ENCODE assay signal across 14 cellular contexts in genomic region chr10:35390441-35390840, GRCh38. TPM values are rescaled to one million over a fixed set of nuclear protein-coding genes. Genes with fewer than 3 reads are reported as not detected.
DNase-seq lines count a peak whose midpoint lies in the region; ATAC-seq and TF ChIP-seq lines count a peak whose summit lies in the region.
"Had no signal": no experiment of that assay in that cellular context is flagged by ENCODE, and none has a peak within 500 bp of the region (broad histone marks: within the 10 kb centered on the region; RNA-seq: fewer than 3 reads in every experiment).

No MANE protein-coding gene starts in this region.

- peaks cover 52% of the 10 kb centered on the region for H3K36me3 Mint-ChIP-seq in CD4-positive, alpha-beta T cell (ENCODE audit: low read depth)

- intact Hi-C loops in CD4-positive, alpha-beta T cell (cut with DNase I, micrococcal nuclease): no loop called here
- intact Hi-C loops in psoas muscle (cut with DNase I): no loop called here
- intact Hi-C loops in uterus (cut with DNase I; ENCODE audit: low total_unique reads): no loop called here
- intact Hi-C loops in stomach (cut with DNase I; ENCODE audit: low total_unique reads): no loop called here

- 74 to 94% (median 83%) methylated on average over 1 of the region's 1 CpG for WGBS in psoas muscle, 3 donors
- WGBS in stomach, 5 donors: 91 to 100% (median 95%) methylated on average over 1 of the region's 1 CpG

- H3K9me3 ChIP-seq in BLaER1 (peaks cover 55% of the 10 kb centered on the region), psoas muscle (peaks cover 11% of the 10 kb centered on the region), uterus (no peaks in the 10 kb centered on the region), stomach (peaks cover 4 to 13% (median 8%) of the 10 kb centered on the region in 4 donors)
- H3K9me3 ChIP-seq in CD4-positive, alpha-beta T cell (ENCODE audit: control insufficient read depth, low read length): peaks cover 17% of the 10 kb centered on the region

- ATAC-seq in CD4-positive, alpha-beta T cell (ENCODE audit: poor library complexity): no peak
- ATAC-seq in psoas muscle (peak in 1 of 4 donors; percentile 31), GM21528 (IDR thresholded peaks at IDR 0.05; ENCODE audit: low FRiP score, unreplicated experiment) (no peak), left lobe of liver (no peak)
- ATAC-seq: A549, GM23338 had no signal

- peaks cover 38% of the 10 kb centered on the region for H4K20me1 ChIP-seq in BLaER1

- peaks cover 55% of the 10 kb centered on the region for H3K4me1 ChIP-seq in BLaER1
- H3K4me1 ChIP-seq in psoas muscle: peaks cover 42% of the 10 kb centered on the region
- H3K4me1 ChIP-seq in uterus: no peaks in the 10 kb centered on the region
- peaks cover 38 to 64% (median 57%) of the 10 kb centered on the region in 4 donors for H3K4me1 ChIP-seq in stomach

- no peak for TF ChIP-seq CTCF in CD4-positive, alpha-beta T cell (IDR thresholded peaks at IDR 0.05)
- TF ChIP-seq CTCF in coronary artery (IDR thresholded peaks at IDR 0.05) (no peak), psoas muscle (IDR thresholded peaks at IDR 0.05) (no peak), uterus (IDR thresholded peaks at IDR 0.05) (no peak), stomach (IDR thresholded peaks at IDR 0.05) (no peak)

- TF ChIP-seq POLR2A in uterus (IDR thresholded peaks at IDR 0.05): no peak
- no peak for TF ChIP-seq POLR2A in stomach (IDR thresholded peaks at IDR 0.05)

- H3K4me3 ChIP-seq in BLaER1 (peak overlapping the region; percentile 18; the same call in 1 of the 2 replicates), coronary artery (no peak overlapping the region), psoas muscle (no peak overlapping the region), uterus (no peak overlapping the region), stomach (no peak overlapping the region)
- H3K4me3 ChIP-seq: A549, GM23338 had no signal

- H3K4me1 Mint-ChIP-seq in CD4-positive, alpha-beta T cell (ENCODE audit: low read depth): peaks cover 73% of the 10 kb centered on the region

- H3K27me3 ChIP-seq in BLaER1 (no peaks in the 10 kb centered on the region), psoas muscle (ENCODE audit: insufficient read depth in 3 of 3, low read length in 2 of 3) (no peaks in the 10 kb centered on the region), uterus (no peaks in the 10 kb centered on the region), stomach (no peaks in the 10 kb centered on the region)
- no peaks in the 10 kb centered on the region for H3K27me3 ChIP-seq in CD4-positive, alpha-beta T cell (ENCODE audit: control insufficient read depth, insufficient read depth, low read length)
- H3K27me3 ChIP-seq: BE2C had no signal

- peak overlapping the region; percentile 9 for H3K4me3 Mint-ChIP-seq in CD4-positive, alpha-beta T cell
- H3K4me3 Mint-ChIP-seq: CD14-positive monocyte, GM23338 had no signal

- POLR2A ChIA-PET in CD4-positive, alpha-beta T cell (lab: Charles Lee): no interaction called here

- no peak overlapping the region for H3K4me2 ChIP-seq in BLaER1
- H3K4me2 ChIP-seq: A549, GM23338 had no signal

- peaks cover 49% of the 10 kb centered on the region for H3K36me3 ChIP-seq in BLaER1
- H3K36me3 ChIP-seq in psoas muscle (ENCODE audit: insufficient read depth in 1 of 2, low read depth in 1 of 2): no peaks in the 10 kb centered on the region
- H3K36me3 ChIP-seq in uterus: no peaks in the 10 kb centered on the region
- no peaks in the 10 kb centered on the region for H3K36me3 ChIP-seq in stomach
- H3K36me3 ChIP-seq: BE2C had no signal

- CTCF ChIA-PET in CD4-positive, alpha-beta T cell (lab: Charles Lee): no interaction called here

- H3K27ac ChIP-seq in BLaER1 (no peak overlapping the region), coronary artery (peak overlapping the region; percentile 51 to 71), psoas muscle (peak overlapping the region; percentile 31), uterus (no peak overlapping the region), stomach (no peak overlapping the region)
- no peak overlapping the region for H3K27ac ChIP-seq in CD4-positive, alpha-beta T cell (ENCODE audit: low read depth, low read length)
- H3K27ac ChIP-seq: A549 had no signal

- H3K27ac Mint-ChIP-seq in CD4-positive, alpha-beta T cell: no peak overlapping the region
- H3K27ac Mint-ChIP-seq: GM23338 had no signal

- H3K27me3 Mint-ChIP-seq in CD4-positive, alpha-beta T cell: no peaks in the 10 kb centered on the region

- no peak overlapping the region for H3K9ac ChIP-seq in BLaER1

- H3K9me3 Mint-ChIP-seq in CD4-positive, alpha-beta T cell: peaks cover 18% of the 10 kb centered on the region

- TF ChIP-seq EP300 in stomach (IDR thresholded peaks at IDR 0.05): no peak

- no peak for DNase-seq in CD4-positive, alpha-beta T cell
- DNase-seq in coronary artery (ENCODE audit: low spot score) (no peak), psoas muscle (no peak), uterus (no peak), left lobe of liver (ENCODE audit: low spot score) (no peak), stomach (no peak)
- DNase-seq: BE2C, DMS 273 treated with DMSO at 0.1 percent for 48 hours, H7 had no signal

RNA-seq across cellular contexts. Expression of gene CCNY, which starts 54.1 kb away (rescaled TPM):
- total RNA-seq in CD4-positive, alpha-beta T cell: 10 to 100 TPM; 64.9 to 66.9 TPM
- total RNA-seq in psoas muscle (10 to 100 TPM; 47.0 to 55.8 (median 50.5) TPM), uterus (10 to 100 TPM; 28.2 to 79.2 (median 46.2) TPM), left lobe of liver (48.4 TPM), stomach (10 to 100 TPM in 4 of 5 donors, 1 to 10 TPM in 1; 5.8 to 99.6 (median 60.0) TPM)
- polyA plus RNA-seq in psoas muscle (10 to 100 TPM; 21.2 to 40.8 (median 24.3) TPM), stomach (10 to 100 TPM; 20.2 to 29.4 (median 25.8) TPM)

Comparison
In these comparisons a context has a peak if more than half of its experiments do, and no peak if none do; other contexts are left out.
1. H3K27ac ChIP-seq: peak in coronary artery (2 of 2) and psoas muscle (single experiment); none in BLaER1 (single experiment), CD4-positive, alpha-beta T cell (single experiment), uterus (0 of 2) and stomach (0 of 5).